Comparison of ENCODE assay signal across 1 cellular context in genomic region chr16:24972608-24973220, GRCh38.
TF ChIP-seq lines count a peak whose summit lies in the region.

No MANE protein-coding gene starts in this region.

TF ChIP-seq in IMR-90, 13 proteins besides CTCF, POLR2A, EP300 and RAD21:
- TF ChIP-seq CEBPB (IDR thresholded peaks at IDR 0.05; ENCODE audit: low read depth, low read length) (peak; percentile 31; the same call in 1 of the 2 replicates), MXI1 (IDR thresholded peaks at IDR 0.05; ENCODE audit: borderline replicate concordance, low read depth, low read length) (no peak)
TF ChIP-seq in IMR-90: peak in this region for 1.
